ENCODE assay signal across 8 cellular contexts in genomic region chr16:70800306-70800705, GRCh38. TPM values are rescaled to one million over a fixed set of nuclear protein-coding genes. Genes with fewer than 3 reads are reported as not detected.
A peak's percentile ranks its signal among the peaks of the same experiment; 100 is the strongest.
DNase-seq lines count a peak whose midpoint lies in the region; ATAC-seq and TF ChIP-seq lines count a peak whose summit lies in the region.

No MANE protein-coding gene starts in this region.

- no peak for TF ChIP-seq POLR2A in HCT116 (IDR thresholded peaks at IDR 0.05; ENCODE audit: borderline replicate concordance, extremely low read depth, insufficient read depth, insufficient read length)
- TF ChIP-seq POLR2A in suprapubic skin (IDR thresholded peaks at IDR 0.05): no peak

- POLR2A ChIA-PET in HCT116 (lab: Charles Lee): no interaction called here

- H3K9me3 ChIP-seq in HCT116 (ENCODE audit: control insufficient read depth in 1 of 2, insufficient read depth in 1 of 2, low read depth in 1 of 2, low read length in 2 of 2): peaks cover 0 to 9% of the 10 kb centered on the region in 2 experiments; a peak in 1 of 4 replicates
- peaks cover 3% of the 10 kb centered on the region for H3K9me3 ChIP-seq in suprapubic skin

- H3K36me3 Mint-ChIP-seq in activated T-helper 17 cell treated with anti-CD3 and anti-CD28 coated beads, Interleukin-2, amount 50 U/mL, for 72 hours (ENCODE audit: low read depth): peaks cover 9% of the 10 kb centered on the region

- no peak for TF ChIP-seq EP300 in suprapubic skin (IDR thresholded peaks at IDR 0.05)

- no peaks in the 10 kb centered on the region for H3K27me3 Mint-ChIP-seq in activated T-helper 17 cell treated with anti-CD3 and anti-CD28 coated beads, Interleukin-2, amount 50 U/mL, for 72 hours

- peak overlapping the region; percentile 96 for H3K4me3 Mint-ChIP-seq in activated T-helper 17 cell treated with anti-CD3 and anti-CD28 coated beads, Interleukin-2, amount 50 U/mL, for 72 hours

- peak overlapping the region; percentile 92 for H3K27ac Mint-ChIP-seq in activated T-helper 17 cell treated with anti-CD3 and anti-CD28 coated beads, Interleukin-2, amount 50 U/mL, for 72 hours

- TF ChIP-seq RAD21 in HCT116 (IDR thresholded peaks at IDR 0.05; ENCODE audit: low read depth): no peak

- H3K9me2 ChIP-seq in HCT116 (ENCODE audit: insufficient read depth): no peaks in the 10 kb centered on the region

- 12% methylated on average over 6 of the region's 7 CpGs for WGBS in suprapubic skin

- H3K4me1 ChIP-seq in HCT116 (ENCODE audit: control insufficient read depth in 1 of 2, insufficient read depth in 2 of 2, low read length in 2 of 2) (peaks cover 9 to 16% of the 10 kb centered on the region in 2 experiments), suprapubic skin (peaks cover 23% of the 10 kb centered on the region)

- intact Hi-C loops in HCT116 (cut with micrococcal nuclease): loop anchor here (5.0 kb wide), 1 partner anchor 557 kb away; the partner anchor contains the start of gene CALB2

- H3K27ac ChIP-seq in HCT116 (ENCODE audit: low read depth, low read length): peak overlapping the region; percentile 57
- H3K27ac ChIP-seq in suprapubic skin: no peak overlapping the region

- peak overlapping the region; percentile 83 for H3K4me2 ChIP-seq in HCT116 (ENCODE audit: low read length)

- H3K36me3 ChIP-seq in HCT116 (ENCODE audit: control insufficient read depth in 1 of 2, insufficient read depth in 2 of 2, low read length in 2 of 2): no peaks in the 10 kb centered on the region
- H3K36me3 ChIP-seq in kidney epithelial cell (ENCODE audit: control insufficient read depth, insufficient read depth, low read length): peaks cover 2% of the 10 kb centered on the region
- peaks cover 8% of the 10 kb centered on the region for H3K36me3 ChIP-seq in suprapubic skin

- TF ChIP-seq CTCF in HCT116 (IDR thresholded peaks at IDR 0.05 in 2 of 3, conservative IDR thresholded peaks at IDR 0.05 in 1 of 3; ENCODE audit: borderline replicate concordance in 1 of 3, insufficient read depth in 1 of 3, low read depth in 2 of 3, low read length in 2 of 3): no peak
- TF ChIP-seq CTCF in kidney epithelial cell (IDR thresholded peaks at IDR 0.05; ENCODE audit: insufficient read depth, low read length, poor library complexity, severe bottlenecking): no peak
- no peak for TF ChIP-seq CTCF in suprapubic skin (IDR thresholded peaks at IDR 0.05)

- H3K9ac ChIP-seq in HCT116 (ENCODE audit: low read length): peak overlapping the region; percentile 87

- peaks cover 55% of the 10 kb centered on the region for H3K79me2 ChIP-seq in HCT116 (ENCODE audit: insufficient read depth, low read length)

- no peaks in the 10 kb centered on the region for H3K9me3 Mint-ChIP-seq in activated T-helper 17 cell treated with anti-CD3 and anti-CD28 coated beads, Interleukin-2, amount 50 U/mL, for 72 hours

- H3K4me3 ChIP-seq in HCT116 (replicated peaks in 1 of 2; ENCODE audit: low read depth in 1 of 2, low read length in 2 of 2) (peak overlapping the region; percentile 74 to 97), kidney epithelial cell (ENCODE audit: low read depth, low read length) (peak overlapping the region; percentile 84), suprapubic skin (peak overlapping the region; percentile 95)

- peak; percentile 16 for ATAC-seq in HCT116
- ATAC-seq in activated T-helper 17 cell treated with anti-CD3 and anti-CD28 coated beads, Interleukin-2, amount 50 U/mL, for 72 hours (replicated peaks): no peak

- no peaks in the 10 kb centered on the region for H3K27me3 ChIP-seq in HCT116 (ENCODE audit: insufficient read depth, low read length)
- no peaks in the 10 kb centered on the region for H3K27me3 ChIP-seq in kidney epithelial cell (ENCODE audit: control insufficient read depth, insufficient read depth, low read length)
- H3K27me3 ChIP-seq in suprapubic skin: peaks cover 4% of the 10 kb centered on the region

- RAD21 ChIA-PET in HCT116 (lab: Charles Lee; ENCODE audit: low non-redundant PET in 1 of 2, low total read pairs in 2 of 2, uncharacterized antibody in 2 of 2, unreplicated experiment in 2 of 2): no interaction called here

- CTCF ChIA-PET in HCT116 (lab: Charles Lee): no interaction called here

- H2AFZ ChIP-seq in HCT116 (ENCODE audit: low read depth, low read length, poor library complexity, severe bottlenecking): no peak overlapping the region

- H4K20me1 ChIP-seq in HCT116 (ENCODE audit: insufficient read depth): no peaks in the 10 kb centered on the region

- DNase-seq in A172 (ENCODE audit: low spot score): peak; percentile 8
- DNase-seq in HCT116 (ENCODE audit: low read depth, low spot score): no peak
- no peak for DNase-seq in kidney epithelial cell (ENCODE audit: low read depth)
- DNase-seq in suprapubic skin (ENCODE audit: low spot score in 2 of 2): no peak
- no peak for DNase-seq in NCI-H748 (lab: John Stamatoyannopoulos, UW; ENCODE audit: unreplicated experiment)
- DNase-seq in NOMO-1 treated with DMSO at 0.1 percent for 48 hours (lab: John Stamatoyannopoulos, UW; ENCODE audit: unreplicated experiment): no peak
- no peak for DNase-seq in ureter (ENCODE audit: low spot score)

- peaks cover 13% of the 10 kb centered on the region for H3K4me1 Mint-ChIP-seq in activated T-helper 17 cell treated with anti-CD3 and anti-CD28 coated beads, Interleukin-2, amount 50 U/mL, for 72 hours

- TSS peak; percentile 44 for BruUV-seq in HCT116 (replicated peaks; lab: Mats Ljungman, UMichigan)

TF ChIP-seq in HCT116, 20 proteins besides CTCF, POLR2A, EP300 and RAD21:
- TF ChIP-seq MAX (IDR thresholded peaks at IDR 0.05) (no peak), ELF1 (IDR thresholded peaks at IDR 0.05; ENCODE audit: borderline replicate concordance, low read depth) (no peak), POLR2AphosphoS5 (IDR thresholded peaks at IDR 0.05; ENCODE audit: low read depth, low read length) (no peak)

RNA-seq across cellular contexts. Expression of gene VAC14, which starts 0.7 kb away (rescaled TPM):
- total RNA-seq in A172 (2014; rRNA removed; shearing (Covaris generic)): 58.8 and 66.5 TPM in 2 replicates
- total RNA-seq in HCT116 (2021; ENCODE audit: unreplicated experiment) (35.3 TPM), kidney epithelial cell (61.3 and 84.7 TPM in 2 replicates), suprapubic skin (10 to 100 TPM; 39.5 to 65.5 (median 45.4) TPM), ureter (41.1 TPM)
- 22.8 and 29.2 TPM in 2 replicates for polyA plus RNA-seq in HCT116 (2012)
- 10 to 100 TPM; 22.4 to 34.9 TPM for total RNA-seq in activated T-helper 17 cell treated with anti-CD3 and anti-CD28 coated beads, Interleukin-2, amount 50 U/mL, for 72 hours
